8 cellular contexts compared by ENCODE assay signal in the genomic region with DNA sequence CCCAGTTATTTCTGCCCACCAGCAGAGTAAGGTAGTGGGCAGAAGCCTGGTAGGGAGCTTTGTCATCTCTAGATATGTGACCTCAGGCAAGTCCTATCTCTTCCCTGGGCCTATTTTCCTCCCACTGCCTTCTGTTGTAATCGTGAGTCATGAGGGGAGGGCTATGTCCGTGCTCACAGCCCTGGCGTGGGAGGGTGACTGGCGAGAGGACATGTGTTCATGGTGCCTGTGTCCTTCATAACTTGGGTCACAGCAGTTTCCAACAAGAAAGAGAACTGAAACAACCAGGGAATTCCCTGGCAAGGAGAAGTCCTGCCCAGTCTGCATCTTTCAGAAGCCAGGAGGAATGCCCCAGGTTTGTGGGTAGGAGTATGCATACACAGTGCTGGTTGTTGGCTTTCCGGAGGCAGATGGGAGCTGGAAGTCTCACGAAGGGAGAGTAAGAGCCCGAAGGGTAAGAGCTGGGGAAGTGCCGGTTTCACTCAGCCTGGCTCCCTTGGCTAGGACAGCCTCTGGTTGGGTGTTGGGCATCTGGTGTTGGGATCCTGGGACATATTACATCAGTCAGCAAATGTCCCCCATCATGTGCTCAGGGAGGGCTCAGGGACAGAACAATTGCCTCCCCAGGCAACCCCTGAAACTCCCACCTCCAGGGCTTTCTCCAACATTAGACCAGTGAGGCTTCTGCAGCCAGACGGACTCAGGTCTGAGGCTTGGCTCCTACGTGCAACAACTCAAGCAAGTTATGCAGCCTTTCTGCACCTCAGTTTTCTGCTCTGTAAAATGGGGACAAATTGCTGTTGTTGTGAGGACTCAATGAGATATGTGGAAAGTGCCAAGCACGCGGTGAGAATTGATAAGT. TPM values are rescaled to one million over a fixed set of nuclear protein-coding genes. Genes with fewer than 3 reads are reported as not detected.
DNase-seq lines count a peak whose midpoint lies in the region; ATAC-seq, FAIRE-seq and TF ChIP-seq lines count a peak whose summit lies in the region.

No MANE protein-coding gene starts in this region.

- no peak overlapping the region for H3K4me3 ChIP-seq in RWPE2 (ENCODE audit: severe bottlenecking)
- H3K4me3 ChIP-seq in esophagus muscularis mucosa = no peak overlapping the region
- no peak overlapping the region for H3K4me3 ChIP-seq in OCI-LY7 (ENCODE audit: low read depth, low read length, poor library complexity, severe bottlenecking)

- TF ChIP-seq POLR2A in esophagus muscularis mucosa (IDR thresholded peaks at IDR 0.05; ENCODE audit: low read depth) = no peak

- no peaks in the 10 kb centered on the region for H3K9me2 ChIP-seq in OCI-LY7 (ENCODE audit: insufficient read depth, low read length)

- intact Hi-C loops in left ventricle myocardium superior (cut with micrococcal nuclease) (no loop called here), esophagus muscularis mucosa (cut with DNase I) (no loop called here), OCI-LY7 (cut with micrococcal nuclease; ENCODE audit: unreplicated experiment) (loop anchor here (1.0 kb wide), 1 partner anchor 96 kb away; no protein-coding TSS in a partner anchor)

- TF ChIP-seq EP300 in esophagus muscularis mucosa (IDR thresholded peaks at IDR 0.05) = no peak

- H3K27ac ChIP-seq in RWPE2 (ENCODE audit: poor library complexity, severe bottlenecking) (no peak overlapping the region), esophagus muscularis mucosa (replicated peaks in 1 of 4) (no peak overlapping the region), OCI-LY7 (ENCODE audit: low read depth, low read length, poor library complexity, severe bottlenecking) (no peak overlapping the region)

- H3K36me3 ChIP-seq in RWPE2 (ENCODE audit: low read depth) = no peaks in the 10 kb centered on the region
- no peaks in the 10 kb centered on the region for H3K36me3 ChIP-seq in esophagus muscularis mucosa
- H3K36me3 ChIP-seq in OCI-LY7 (ENCODE audit: insufficient read depth, low read length) = no peaks in the 10 kb centered on the region

- H3K79me2 ChIP-seq in OCI-LY7 (ENCODE audit: insufficient read depth, low read depth, low read length) = no peaks in the 10 kb centered on the region

- no peak for DNase-seq in GM18507 (ENCODE audit: extremely low spot score, insufficient read length, low read depth)
- DNase-seq in RWPE2 (ENCODE audit: low spot score) = peak; percentile 78
- DNase-seq in left ventricle myocardium superior = no peak
- no peak for DNase-seq in NCI-H187 (lab: John Stamatoyannopoulos, UW)
- DNase-seq in activated CD8-positive, alpha-beta memory T cell treated with anti-CD3 and anti-CD28 coated beads, Interleukin-2, amount 50 U/mL, for 48 hours = no peak
- no peak for DNase-seq in esophagus muscularis mucosa (ENCODE audit: extremely low spot score)
- no peak for DNase-seq in OCI-LY7 (ENCODE audit: low spot score)

- H2AFZ ChIP-seq in OCI-LY7 (ENCODE audit: low read length) = no peak overlapping the region

- POLR2A ChIA-PET in OCI-LY7 (lab: Charles Lee) = interaction anchor here (0.6 kb wide), 1 partner anchor 61 kb away, joined by 3 read pairs; no protein-coding TSS in a partner anchor

- peaks cover 9% of the 10 kb centered on the region for H3K4me1 ChIP-seq in RWPE2 (ENCODE audit: insufficient read depth, poor library complexity, severe bottlenecking)
- no peaks in the 10 kb centered on the region for H3K4me1 ChIP-seq in esophagus muscularis mucosa
- H3K4me1 ChIP-seq in OCI-LY7 (ENCODE audit: insufficient read depth, low read length, poor library complexity, severe bottlenecking) = no peaks in the 10 kb centered on the region

- TF ChIP-seq CTCF in RWPE2 (IDR thresholded peaks at IDR 0.05; ENCODE audit: poor library complexity, severe bottlenecking) (no peak), esophagus muscularis mucosa (IDR thresholded peaks at IDR 0.05) (no peak), OCI-LY7 (conservative IDR thresholded peaks at IDR 0.05; ENCODE audit: low read length) (no peak)

- H3K9me3 ChIP-seq in RWPE2 (ENCODE audit: severe bottlenecking) (no peaks in the 10 kb centered on the region), esophagus muscularis mucosa (no peaks in the 10 kb centered on the region), OCI-LY7 (ENCODE audit: low read length) (no peaks in the 10 kb centered on the region)

- no peaks in the 10 kb centered on the region for H4K20me1 ChIP-seq in OCI-LY7 (ENCODE audit: insufficient read depth, low read length)

- FAIRE-seq in GM18507 (lab: Jason Lieb, UNC) = peak; percentile 26

- H3K27me3 ChIP-seq in RWPE2 (ENCODE audit: insufficient read depth, poor library complexity, severe bottlenecking) (no peaks in the 10 kb centered on the region), esophagus muscularis mucosa (peaks cover 0 to 60% (median 0%) of the 10 kb centered on the region in 4 donors)

- H3K4me2 ChIP-seq in OCI-LY7 (ENCODE audit: low read length) = no peak overlapping the region

- no TSS peak for BruUV-seq in OCI-LY7 (replicated peaks; lab: Mats Ljungman, UMichigan)

- CTCF ChIA-PET in OCI-LY7 (lab: Charles Lee; ENCODE audit: unreplicated experiment) = no interaction called here

- ATAC-seq in HG02759 (IDR thresholded peaks at IDR 0.05; ENCODE audit: unreplicated experiment) (peak; percentile 74), RWPE2 (ENCODE audit: low read depth) (peak; percentile 85), left ventricle myocardium superior (peak; percentile 70)

- WGBS in esophagus muscularis mucosa = 79% methylated on average over 12 of the region's 12 CpGs

RNA-seq across cellular contexts. Expression of a gene that starts 4.3 kb away (rescaled TPM):
- total RNA-seq in left ventricle myocardium superior = not detected
- not detected for total RNA-seq in esophagus muscularis mucosa
- total RNA-seq in OCI-LY7 (2014; rRNA removed; shearing (Covaris generic)) = not detected in 2 replicates
- total RNA-seq in OCI-LY7 (2022) = not detected in 2 replicates

RNA-seq across cellular contexts. Expression of a gene that starts 9.3 kb away (rescaled TPM):
- total RNA-seq in left ventricle myocardium superior (not detected), esophagus muscularis mucosa (under 1 TPM in 1 of 4 donors, not detected in 3; 0.26 TPM), OCI-LY7 (2022) (not detected in 2 replicates)
- total RNA-seq in OCI-LY7 (2014; rRNA removed; shearing (Covaris generic)) = not detected in 2 replicates

RNA-seq across cellular contexts. Expression of a gene that starts 57.4 kb away (rescaled TPM):
- total RNA-seq in left ventricle myocardium superior (119 TPM), esophagus muscularis mucosa (100 to 1,000 TPM; 144 to 152 (median 149) TPM), OCI-LY7 (2022) (271 and 279 TPM in 2 replicates)
- 356 and 388 TPM in 2 replicates for total RNA-seq in OCI-LY7 (2014; rRNA removed; shearing (Covaris generic))
